9 cellular contexts compared by ENCODE assay signal in genomic region chr21:37407719-37408455, GRCh38. TPM values are rescaled to one million over a fixed set of nuclear protein-coding genes. Genes with fewer than 3 reads are reported as not detected.
A peak's percentile ranks its signal among the peaks of the same experiment; 100 is the strongest.
DNase-seq lines count a peak whose midpoint lies in the region; ATAC-seq and TF ChIP-seq lines count a peak whose summit lies in the region.
"Had no signal": no experiment of that assay in that cellular context is flagged by ENCODE, and none has a peak within 500 bp of the region (broad histone marks: within the 10 kb centered on the region; RNA-seq: fewer than 3 reads in every experiment).

No MANE protein-coding gene starts in this region.

- H3K4me3 Mint-ChIP-seq in CD8-positive, alpha-beta T cell: peak overlapping the region; percentile 23
- H3K4me3 Mint-ChIP-seq in immature natural killer cell: peak overlapping the region; percentile 19 to 74 (median 49)

- H3K9me3 ChIP-seq in CD8-positive, alpha-beta T cell (ENCODE audit: low read length): no peaks in the 10 kb centered on the region
- H3K9me3 ChIP-seq in sigmoid colon: no peaks in the 10 kb centered on the region

- H3K27me3 Mint-ChIP-seq in CD8-positive, alpha-beta T cell (ENCODE audit: low read depth): no peaks in the 10 kb centered on the region
- peaks cover 0 to 9% (median 2%) of the 10 kb centered on the region in 3 donors for H3K27me3 Mint-ChIP-seq in immature natural killer cell (ENCODE audit: low read depth in 3 of 3)

- TF ChIP-seq CTCF in CD8-positive, alpha-beta T cell (IDR thresholded peaks at IDR 0.05): no peak
- TF ChIP-seq CTCF in sigmoid colon (IDR thresholded peaks at IDR 0.05): no peak

- 62 to 75% methylated on average over 6 of the region's 6 CpGs for WGBS in sigmoid colon, 2 donors

- CTCF ChIA-PET in CD8-positive, alpha-beta T cell (lab: Charles Lee): interaction anchor here (0.7 to 1.1 kb wide), 2 partner anchors 9 to 19 kb away, joined by 3 read pairs; no protein-coding TSS in a partner anchor

- H3K36me3 ChIP-seq in CD8-positive, alpha-beta T cell (ENCODE audit: insufficient read depth, low read length): no peaks in the 10 kb centered on the region
- H3K36me3 ChIP-seq in sigmoid colon: no peaks in the 10 kb centered on the region

- no peak overlapping the region for H3K4me3 ChIP-seq in CD8-positive, alpha-beta T cell (ENCODE audit: low read depth, low read length)
- H3K4me3 ChIP-seq in sigmoid colon: no peak overlapping the region

- no peak for TF ChIP-seq EP300 in sigmoid colon (IDR thresholded peaks at IDR 0.05)

- POLR2A ChIA-PET in CD8-positive, alpha-beta T cell (lab: Charles Lee): interaction anchor here (0.5 to 1.2 kb wide), 6 partner anchors 11 to 1220 kb away, joined by 3 to 6 read pairs (median 4); no protein-coding TSS in a partner anchor

- intact Hi-C loops in CD8-positive, alpha-beta T cell (cut with DNase I, micrococcal nuclease): loop anchor here (1.0 to 5.0 kb wide), 3 partner anchors 8 to 36 kb away; no protein-coding TSS in a partner anchor
- intact Hi-C loops in sigmoid colon (cut with DNase I): loop anchor here (5.0 kb wide), 1 partner anchor 36 kb away; no protein-coding TSS in a partner anchor

- no peaks in the 10 kb centered on the region for H3K27me3 ChIP-seq in CD8-positive, alpha-beta T cell (ENCODE audit: insufficient read depth, low read length)
- no peaks in the 10 kb centered on the region for H3K27me3 ChIP-seq in sigmoid colon

- peaks cover 82% of the 10 kb centered on the region for H3K4me1 ChIP-seq in CD8-positive, alpha-beta T cell (ENCODE audit: insufficient read depth, low read length)
- peaks cover 0 to 83% (median 63%) of the 10 kb centered on the region in 4 donors for H3K4me1 ChIP-seq in sigmoid colon

- DNase-seq in CD8-positive, alpha-beta T cell: no peak
- DNase-seq in M059J (ENCODE audit: low read depth): peak; percentile 33
- DNase-seq in immature natural killer cell: no peak
- DNase-seq in sigmoid colon: no peak
- DNase-seq in DMS 273 treated with DMSO at 0.1 percent for 48 hours (lab: John Stamatoyannopoulos, UW): no peak
- DNase-seq in ecto neural progenitor cell (ENCODE audit: low spot score): no peak
- DNase-seq in DMS153 (lab: John Stamatoyannopoulos, UW): no peak
- DNase-seq: cortex of kidney had no signal

- H3K36me3 Mint-ChIP-seq in CD8-positive, alpha-beta T cell: peaks cover 24% of the 10 kb centered on the region
- peaks cover 0 to 7% (median 2%) of the 10 kb centered on the region in 3 donors for H3K36me3 Mint-ChIP-seq in immature natural killer cell

- TF ChIP-seq POLR2A in sigmoid colon (IDR thresholded peaks at IDR 0.05): no peak

- no peaks in the 10 kb centered on the region for H3K9me3 Mint-ChIP-seq in CD8-positive, alpha-beta T cell
- H3K9me3 Mint-ChIP-seq in immature natural killer cell: peaks cover 0 to 2% (median 0%) of the 10 kb centered on the region in 6 donors

- peaks cover 84% of the 10 kb centered on the region for H3K4me1 Mint-ChIP-seq in CD8-positive, alpha-beta T cell (ENCODE audit: low read depth)
- peaks cover 84 to 97% of the 10 kb centered on the region in 2 donors for H3K4me1 Mint-ChIP-seq in immature natural killer cell

- peak overlapping the region; percentile 57 for H3K27ac Mint-ChIP-seq in CD8-positive, alpha-beta T cell
- peak overlapping the region; percentile 36 to 80 (median 70) for H3K27ac Mint-ChIP-seq in immature natural killer cell

- ATAC-seq in CD8-positive, alpha-beta T cell: no peak
- peak; percentile 57 for ATAC-seq in GM21423 (IDR thresholded peaks at IDR 0.05; ENCODE audit: unreplicated experiment)

- H3K27ac ChIP-seq in CD8-positive, alpha-beta T cell (ENCODE audit: low read depth, low read length): no peak overlapping the region
- no peak overlapping the region for H3K27ac ChIP-seq in sigmoid colon

RNA-seq across cellular contexts. Expression of gene DYRK1A, which starts 41.3 kb away (rescaled TPM):
- 100 to 1,000 TPM; 171 to 195 TPM for total RNA-seq in CD8-positive, alpha-beta T cell
- 55.5 and 79.8 TPM in 2 replicates for total RNA-seq in M059J (2014; rRNA removed; shearing (Covaris generic))
- polyA plus RNA-seq in immature natural killer cell: 1 to 10 TPM; 1.8 to 4.8 (median 4.0) TPM
- total RNA-seq in sigmoid colon: 10 to 100 TPM; 62.9 to 74.1 (median 69.5) TPM
- polyA plus RNA-seq in sigmoid colon: 10 to 100 TPM; 11.4 to 23.4 (median 12.9) TPM
